8 cellular contexts compared by ENCODE assay signal in the genomic region with DNA sequence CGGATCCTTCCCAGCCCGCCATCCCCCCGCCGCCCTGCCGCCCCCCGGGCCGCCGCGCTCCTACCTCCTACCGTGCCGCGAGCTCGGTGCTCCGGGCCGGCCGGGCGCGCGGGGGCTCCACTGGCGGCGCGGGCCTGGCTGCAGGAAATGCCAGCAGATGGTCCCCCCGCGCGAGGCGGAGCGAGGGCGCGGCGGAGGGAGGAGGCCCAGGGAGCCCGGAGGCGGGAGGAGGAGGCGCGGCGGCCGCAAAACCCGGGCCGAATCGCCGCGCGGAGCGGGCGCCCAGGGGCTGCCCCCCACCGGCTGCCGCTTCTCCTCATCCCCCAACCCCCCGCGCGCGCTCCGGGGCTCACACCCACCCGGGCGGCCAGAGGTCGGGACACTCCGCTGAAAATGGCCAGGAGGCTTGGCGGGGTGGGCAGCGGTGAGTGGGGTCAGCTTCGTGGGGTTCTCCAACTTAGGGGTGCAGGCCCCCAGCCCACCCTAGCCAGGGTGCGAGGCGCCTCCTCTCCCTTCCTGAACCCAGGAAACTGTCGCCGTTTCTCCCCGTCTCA. TPM values are rescaled to one million over a fixed set of nuclear protein-coding genes. Genes with fewer than 3 reads are reported as not detected.
DNase-seq lines count a peak whose midpoint lies in the region; ATAC-seq, FAIRE-seq and TF ChIP-seq lines count a peak whose summit lies in the region.

A gene with protein sequence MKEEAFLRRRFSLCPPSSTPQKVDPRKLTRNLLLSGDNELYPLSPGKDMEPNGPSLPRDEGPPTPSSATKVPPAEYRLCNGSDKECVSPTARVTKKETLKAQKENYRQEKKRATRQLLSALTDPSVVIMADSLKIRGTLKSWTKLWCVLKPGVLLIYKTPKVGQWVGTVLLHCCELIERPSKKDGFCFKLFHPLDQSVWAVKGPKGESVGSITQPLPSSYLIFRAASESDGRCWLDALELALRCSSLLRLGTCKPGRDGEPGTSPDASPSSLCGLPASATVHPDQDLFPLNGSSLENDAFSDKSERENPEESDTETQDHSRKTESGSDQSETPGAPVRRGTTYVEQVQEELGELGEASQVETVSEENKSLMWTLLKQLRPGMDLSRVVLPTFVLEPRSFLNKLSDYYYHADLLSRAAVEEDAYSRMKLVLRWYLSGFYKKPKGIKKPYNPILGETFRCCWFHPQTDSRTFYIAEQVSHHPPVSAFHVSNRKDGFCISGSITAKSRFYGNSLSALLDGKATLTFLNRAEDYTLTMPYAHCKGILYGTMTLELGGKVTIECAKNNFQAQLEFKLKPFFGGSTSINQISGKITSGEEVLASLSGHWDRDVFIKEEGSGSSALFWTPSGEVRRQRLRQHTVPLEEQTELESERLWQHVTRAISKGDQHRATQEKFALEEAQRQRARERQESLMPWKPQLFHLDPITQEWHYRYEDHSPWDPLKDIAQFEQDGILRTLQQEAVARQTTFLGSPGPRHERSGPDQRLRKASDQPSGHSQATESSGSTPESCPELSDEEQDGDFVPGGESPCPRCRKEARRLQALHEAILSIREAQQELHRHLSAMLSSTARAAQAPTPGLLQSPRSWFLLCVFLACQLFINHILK (minus strand): TSS at position 159 of the 554 bp plus-strand sequence. CDS start 36,162 bp downstream, outside the sequence.

- no peaks in the 10 kb centered on the region for H3K36me3 Mint-ChIP-seq in CD4-positive, alpha-beta memory T cell

- H3K9me3 ChIP-seq in CD4-positive, alpha-beta memory T cell (ENCODE audit: control insufficient read depth in 1 of 2, low read length in 2 of 2): no peaks in the 10 kb centered on the region
- no peaks in the 10 kb centered on the region for H3K9me3 ChIP-seq in HepG2 (ENCODE audit: low read length)

- peaks cover 14 to 28% of the 10 kb centered on the region in 2 donors for H3K27me3 Mint-ChIP-seq in CD4-positive, alpha-beta memory T cell

- intact Hi-C loops in CD4-positive, alpha-beta memory T cell (cut with micrococcal nuclease): no loop called here
- intact Hi-C loops in HepG2 (cut with micrococcal nuclease; ENCODE audit: unreplicated experiment): no loop called here

- H3K79me2 ChIP-seq in HepG2 (ENCODE audit: insufficient read depth, low read length): no peaks in the 10 kb centered on the region

- FAIRE-seq in HepG2 (lab: Jason Lieb, UNC): no peak

- H3K9me3 Mint-ChIP-seq in CD4-positive, alpha-beta memory T cell: peaks cover 0 to 4% (median 0%) of the 10 kb centered on the region in 8 donors

- peaks cover 6 to 40% (median 28%) of the 10 kb centered on the region in 4 donors for H3K4me1 Mint-ChIP-seq in CD4-positive, alpha-beta memory T cell

- peaks cover 3% of the 10 kb centered on the region; the same call in 1 of the 2 replicates for H4K20me1 ChIP-seq in HepG2 (ENCODE audit: insufficient read depth, low read length)

- no peak for TF ChIP-seq RAD21 in HepG2 (CRISPR knock-in tag; IDR thresholded peaks at IDR 0.05)

- H3K9ac ChIP-seq in HepG2 (ENCODE audit: insufficient read depth, low read depth, low read length): no peak within 1 kb of the TSS

- in situ Hi-C loops in HepG2 (cut with HindIII; ENCODE audit: extremely low pct_ligation_motif_present, low pct_unique_long_range_greater_than_20kb): no loop called here

- no peaks in the 10 kb centered on the region for H3K36me3 ChIP-seq in CD4-positive, alpha-beta memory T cell (ENCODE audit: insufficient read depth, low read length)
- H3K36me3 ChIP-seq in HepG2 (replicated peaks in 1 of 2; ENCODE audit: control insufficient read depth in 1 of 2, insufficient read depth in 2 of 2, low read length in 2 of 2): no peaks in the 10 kb centered on the region

- CTCF ChIA-PET in CD4-positive, alpha-beta memory T cell (lab: Charles Lee; ENCODE audit: partially characterized antibody): no interaction called here
- CTCF ChIA-PET in HepG2 (lab: Yijun Ruan, JAX; ENCODE audit: low intra/inter-chr PET ratio, low total read pairs): no interaction called here

- H3K4me3 Mint-ChIP-seq in CD4-positive, alpha-beta memory T cell: peak within 1 kb of the TSS; percentile 64 to 83 (median 76)

- no peak for TF ChIP-seq CTCF in HepG2 (CRISPR knock-in tag; IDR thresholded peaks at IDR 0.05)

- ATAC-seq in HepG2 (no peak), GM18502 (IDR thresholded peaks at IDR 0.05; ENCODE audit: poor library complexity, unreplicated experiment) (no peak), GM19351 (IDR thresholded peaks at IDR 0.05; ENCODE audit: unreplicated experiment) (no peak)

- DNase-seq in CD4-positive, alpha-beta memory T cell: peak; percentile 17 to 35 (median 28)
- DNase-seq in MV-4-11 (lab: John Stamatoyannopoulos, UW): peak; percentile 31
- DNase-seq in activated CD4-positive, alpha-beta T cell treated with anti-CD3 and anti-CD28 coated beads, Interleukin-2, amount 50 U/mL, for 48 hours: peak; percentile 45 to 59
- DNase-seq in ecto neural progenitor cell (ENCODE audit: low spot score): peak; percentile 82
- no peak for DNase-seq in HepG2 (ENCODE audit: low spot score)
- DNase-seq in stimulated activated CD4-positive, alpha-beta T cell treated with anti-CD3 and anti-CD28 coated beads, Interleukin-2, amount 100 ng/mL, for 24 hours: peak; percentile 55 to 69

- WGBS in HepG2 (ENCODE audit: low lambda C conversion rate): no CpG with 5 or more reads among the region's 63 CpGs

- no peak within 1 kb of the TSS for H2AFZ ChIP-seq in HepG2 (ENCODE audit: low read length)

- TF ChIP-seq EP300 in HepG2 (IDR thresholded peaks at IDR 0.05; ENCODE audit: low read depth in 2 of 2, low read length in 2 of 2): no peak
- no peak for TF ChIP-seq EP300 in HepG2 (CRISPR knock-in tag; IDR thresholded peaks at IDR 0.05; ENCODE audit: borderline replicate concordance)

- H3K4me3 ChIP-seq in CD4-positive, alpha-beta memory T cell (ENCODE audit: low read length in 2 of 2): peak within 1 kb of the TSS in 1 of 2 donors; percentile 32
- no peak within 1 kb of the TSS for H3K4me3 ChIP-seq in HepG2 (replicated peaks in 1 of 3; ENCODE audit: insufficient read depth in 1 of 3, low read depth in 2 of 3, low read length in 3 of 3)

- no peak for TF ChIP-seq POLR2A in HepG2 (IDR thresholded peaks at IDR 0.05; ENCODE audit: insufficient read depth in 1 of 2, low read depth in 2 of 2, low read length in 2 of 2)

- H3K4me2 ChIP-seq in HepG2 (ENCODE audit: low read depth, low read length): no peak within 1 kb of the TSS

- no TSS peak for BruUV-seq in HepG2 (replicated peaks; lab: Mats Ljungman, UMichigan)

- no peaks in the 10 kb centered on the region for H3K27me3 ChIP-seq in CD4-positive, alpha-beta memory T cell (ENCODE audit: insufficient read depth, low read length)
- peaks cover 25 to 88% of the 10 kb centered on the region in 2 experiments for H3K27me3 ChIP-seq in HepG2 (ENCODE audit: control insufficient read depth in 1 of 2, insufficient read depth in 2 of 2, low read length in 2 of 2)

- H3K27ac Mint-ChIP-seq in CD4-positive, alpha-beta memory T cell: peak within 1 kb of the TSS in 3 of 7 donors; percentile 66 to 86 (median 70)

- peaks cover 17% of the 10 kb centered on the region for H3K4me1 ChIP-seq in CD4-positive, alpha-beta memory T cell (ENCODE audit: insufficient read depth, low read length)
- H3K4me1 ChIP-seq in HepG2 (ENCODE audit: insufficient read depth, low read length): no peaks in the 10 kb centered on the region

- POLR2A ChIA-PET in CD4-positive, alpha-beta memory T cell (lab: Charles Lee; ENCODE audit: partially characterized antibody): no interaction called here
- POLR2A ChIA-PET in HepG2 (lab: Yijun Ruan, JAX): no interaction called here

- no peak within 1 kb of the TSS for H3K27ac ChIP-seq in CD4-positive, alpha-beta memory T cell (ENCODE audit: low read depth, low read length)
- H3K27ac ChIP-seq in HepG2 (ENCODE audit: extremely low read length, insufficient read depth, low read length): no peak within 1 kb of the TSS

TF ChIP-seq in HepG2, 621 proteins besides CTCF, POLR2A, EP300 and RAD21 (continues in another document):
- TF ChIP-seq ZNF510 (CRISPR knock-in tag; IDR thresholded peaks at IDR 0.05; ENCODE audit: low read depth) (no peak), CCAR2 (optimal IDR thresholded peaks at IDR 0.05; ENCODE audit: low read depth, low read length) (no peak), HOXA3 (CRISPR knock-in tag; IDR thresholded peaks at IDR 0.05) (no peak), ZBTB38 (CRISPR knock-in tag; IDR thresholded peaks at IDR 0.05) (no peak), ZNF615 (CRISPR knock-in tag; IDR thresholded peaks at IDR 0.05; ENCODE audit: borderline replicate concordance) (no peak), MBNL3 (CRISPR knock-in tag; conservative IDR thresholded peaks at IDR 0.05) (no peak)

RNA-seq across cellular contexts. Expression of the gene that starts here (rescaled TPM):
- 1 to 10 TPM; 4.5 to 5.2 TPM for total RNA-seq in CD4-positive, alpha-beta memory T cell
- polyA plus RNA-seq in CD4-positive, alpha-beta memory T cell: 1 to 10 TPM in 1 of 2 donors, under 1 TPM in 1; 0.75 to 1.2 TPM
- not detected in 2 replicates for total RNA-seq in HepG2 (2016; rRNA removed; fragmentation: Illumina TruSeq; extraction: Trizol)
- 0.26 TPM in 1 of 2 replicates, not detected in the other for total RNA-seq in HepG2 (2016; cell fraction: cytosol; rRNA removed; fragmentation: Illumina TruSeq; extraction: Trizol; ENCODE audit: low read depth)
- not detected in 2 replicates for total RNA-seq in HepG2 (2016; cell fraction: insoluble cytoplasmic fraction; rRNA removed; fragmentation: Illumina TruSeq; extraction: Trizol)
- total RNA-seq in HepG2 (2016; cell fraction: membrane; rRNA removed; fragmentation: Illumina TruSeq; extraction: Trizol): not detected in 2 replicates
- not detected in 2 replicates for total RNA-seq in HepG2 (2016; cell fraction: nucleus; rRNA removed; fragmentation: Illumina TruSeq; extraction: Trizol)
- polyA plus RNA-seq in HepG2 (2011; rRNA removed): not detected in 2 replicates
- polyA plus RNA-seq in HepG2 (2011; cell fraction: cytosol; rRNA removed): not detected in 2 replicates
- polyA plus RNA-seq in HepG2 (2011; cell fraction: nucleus; rRNA removed): 0.34 TPM in 1 of 2 replicates, not detected in the other
- polyA plus RNA-seq in HepG2 (2012): not detected in 2 replicates
- not detected in 2 replicates for polyA plus RNA-seq in HepG2 (2016; cell fraction: cytosol; fragmentation: Illumina TruSeq; extraction: Trizol; ENCODE audit: low read depth)
- not detected in 2 replicates for polyA plus RNA-seq in HepG2 (2016; cell fraction: insoluble cytoplasmic fraction; fragmentation: Illumina TruSeq; extraction: Trizol; ENCODE audit: low read depth)
- not detected in 2 replicates for polyA plus RNA-seq in HepG2 (2016; cell fraction: membrane; fragmentation: Illumina TruSeq; extraction: Trizol; ENCODE audit: low read depth)
- polyA plus RNA-seq in HepG2 (2016; cell fraction: nucleus; fragmentation: Illumina TruSeq; extraction: Trizol; ENCODE audit: insufficient read depth, low read depth): not detected in 2 replicates
- 41.3 TPM in 1 of 2 replicates, not detected in the other for polyA minus RNA-seq in HepG2 (2011; rRNA and poly(A)+ RNA removed; ENCODE audit: low replicate concordance)
- 0.40 and 0.97 TPM in 2 replicates for polyA minus RNA-seq in HepG2 (2011; cell fraction: cytosol; rRNA and poly(A)+ RNA removed)
- not detected in 2 replicates for polyA minus RNA-seq in HepG2 (2011; cell fraction: nucleus; rRNA and poly(A)+ RNA removed)
